8 cellular contexts compared by ENCODE assay signal in the genomic region with DNA sequence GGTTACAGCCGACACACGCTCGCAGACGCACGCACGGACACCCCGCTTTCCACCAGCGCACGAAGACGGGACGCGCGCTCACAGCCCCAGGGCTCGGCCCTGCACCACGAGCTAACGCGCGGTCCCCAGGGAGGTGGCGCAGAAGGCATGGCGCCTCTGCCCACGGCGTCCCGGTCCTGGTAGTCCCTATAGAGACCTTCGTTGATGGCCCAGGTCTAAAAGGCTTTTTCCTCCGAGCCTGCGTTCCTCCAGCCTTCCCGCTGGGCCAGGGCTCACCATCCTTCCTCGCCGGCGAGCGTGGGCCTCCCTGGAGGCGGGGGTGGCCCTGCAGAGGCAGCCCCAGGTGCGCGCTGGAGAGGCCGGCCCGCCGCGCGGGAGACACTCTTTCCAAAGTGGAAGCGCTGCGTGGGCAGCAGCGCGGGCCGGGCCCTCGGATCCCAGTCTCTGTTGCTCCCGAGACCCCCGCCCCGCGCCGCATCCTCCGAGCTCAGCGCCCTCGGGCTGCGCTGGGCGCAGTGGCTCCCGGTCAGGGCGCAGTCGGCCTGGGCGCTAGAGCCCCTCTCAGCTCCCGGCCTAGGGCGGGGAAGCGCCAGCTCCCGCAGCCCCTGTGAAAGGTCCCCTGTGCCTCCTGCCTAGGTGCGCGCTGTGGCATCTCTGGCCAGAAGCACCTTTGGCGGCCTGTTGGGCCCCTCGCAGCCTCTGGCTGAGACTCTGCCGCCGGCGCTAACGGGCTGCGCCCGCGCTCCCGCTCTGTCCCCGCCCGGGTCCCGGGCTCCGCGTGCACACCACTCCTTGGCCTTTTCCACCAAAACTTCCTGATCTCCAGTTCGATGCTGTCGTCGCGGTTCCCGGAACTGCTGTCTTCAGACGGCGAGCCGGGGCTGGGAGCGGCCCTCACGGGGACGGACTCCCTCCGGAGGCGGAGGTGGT. TPM values are rescaled to one million over a fixed set of nuclear protein-coding genes. Genes with fewer than 3 reads are reported as not detected.
A peak's percentile ranks its signal among the peaks of the same experiment; 100 is the strongest.
DNase-seq lines count a peak whose midpoint lies in the region; ATAC-seq, FAIRE-seq and TF ChIP-seq lines count a peak whose summit lies in the region.

No MANE protein-coding gene starts in this region.

- no peak for FAIRE-seq in GM12878 (lab: Jason Lieb, UNC)

- H3K27ac Mint-ChIP-seq in activated CD4-positive, alpha-beta T cell treated with anti-CD3 and anti-CD28 coated beads for 36 hours, result no peak overlapping the region
- no peak overlapping the region for H3K27ac Mint-ChIP-seq in HFFc6

- peaks cover 0 to 3% of the 10 kb centered on the region in 2 experiments; a peak in 1 of 4 replicates for H3K27me3 ChIP-seq in GM12878 (replicated peaks in 1 of 2; ENCODE audit: control insufficient read depth in 2 of 2, insufficient read depth in 2 of 2, low read length in 1 of 2)
- peaks cover 13% of the 10 kb centered on the region for H3K27me3 ChIP-seq in kidney epithelial cell (ENCODE audit: control insufficient read depth, insufficient read depth, low read length)

- no peak for TF ChIP-seq POLR2A in GM12878 (IDR thresholded peaks at IDR 0.05; ENCODE audit: low read depth, low read length)

- TF ChIP-seq CTCF in GM12878 (IDR thresholded peaks at IDR 0.05 in 2 of 3, conservative IDR thresholded peaks at IDR 0.05 in 1 of 3; ENCODE audit: control insufficient read depth in 2 of 3, extremely low read depth in 1 of 3, insufficient read depth in 1 of 3, low read depth in 3 of 3, low read length in 3 of 3) (no peak), kidney epithelial cell (IDR thresholded peaks at IDR 0.05; ENCODE audit: insufficient read depth, low read length, poor library complexity, severe bottlenecking) (no peak), HFFc6 (IDR thresholded peaks at IDR 0.05) (no peak)

- in situ Hi-C loops in GM12878 (cut with MboI), result no loop called here

- WGBS in GM12878 (ENCODE audit: insufficient coverage, insufficient replicate concordance, low lambda C conversion rate, missing lambda C conversion rate), result 35% methylated on average over 80 of the region's 93 CpGs

- RAD21 ChIA-PET in GM12878 (lab: Charles Lee; ENCODE audit: unreplicated experiment), result no interaction called here

- TF ChIP-seq RAD21 in GM12878 (IDR thresholded peaks at IDR 0.05; ENCODE audit: insufficient read depth, low read depth, low read length), result no peak

- H3K4me3 Mint-ChIP-seq in activated CD4-positive, alpha-beta T cell treated with anti-CD3 and anti-CD28 coated beads for 36 hours, result peak overlapping the region; percentile 52
- H3K4me3 Mint-ChIP-seq in HFFc6, result no peak overlapping the region

- ATAC-seq in activated CD4-positive, alpha-beta T cell treated with anti-CD3 and anti-CD28 coated beads for 36 hours, result peak; percentile 47
- ATAC-seq in GM12878, result no peak
- ATAC-seq in stimulated activated naive CD8-positive, alpha-beta T cell treated with anti-CD3 and anti-CD28 coated beads, Interleukin-15, Interleukin-2, amounts not matched to agents 100 U/mL and 50 U/mL, for 24 hours, result peak; percentile 14
- ATAC-seq in HG03159 (IDR thresholded peaks at IDR 0.05; ENCODE audit: unreplicated experiment), result no peak

- POLR2A ChIA-PET in activated CD4-positive, alpha-beta T cell treated with anti-CD3 and anti-CD28 coated beads for 36 hours (lab: Charles Lee), result interaction anchor here (0.6 kb wide), 1 partner anchor 541 kb away, joined by 4 read pairs; no protein-coding TSS in a partner anchor
- POLR2A ChIA-PET in GM12878 (lab: Charles Lee), result no interaction called here

- H3K9me3 ChIP-seq in GM12878 (replicated peaks; ENCODE audit: control insufficient read depth, insufficient read depth, low read length), result no peaks in the 10 kb centered on the region

- TF ChIP-seq EP300 in GM12878 (IDR thresholded peaks at IDR 0.05; ENCODE audit: borderline replicate concordance in 1 of 2, control insufficient read depth in 1 of 2, low read depth in 2 of 2, low read length in 2 of 2), result no peak

- no peak overlapping the region for H2AFZ ChIP-seq in GM12878 (ENCODE audit: control insufficient read depth, low read depth, low read length)

- H3K79me2 ChIP-seq in GM12878 (ENCODE audit: control insufficient read depth, insufficient read depth, low read length), result no peaks in the 10 kb centered on the region

- no peaks in the 10 kb centered on the region for H3K36me3 Mint-ChIP-seq in activated CD4-positive, alpha-beta T cell treated with anti-CD3 and anti-CD28 coated beads for 36 hours (ENCODE audit: low read depth)
- H3K36me3 Mint-ChIP-seq in HFFc6 (ENCODE audit: low read depth), result no peaks in the 10 kb centered on the region

- SMC1A ChIA-PET in GM12878 (lab: Charles Lee; ENCODE audit: uncharacterized antibody, unreplicated experiment), result no interaction called here

- H4K20me1 ChIP-seq in GM12878 (ENCODE audit: control insufficient read depth, insufficient read depth), result no peaks in the 10 kb centered on the region

- CTCF ChIA-PET in activated CD4-positive, alpha-beta T cell treated with anti-CD3 and anti-CD28 coated beads for 36 hours (lab: Charles Lee), result interaction anchor here (0.7 to 1.2 kb wide), 2 partner anchors 11 to 162 kb away, joined by 3 to 4 read pairs; no protein-coding TSS in a partner anchor
- CTCF ChIA-PET in GM12878 (lab: Yijun Ruan, JAX), result interaction anchor here (0.8 kb wide), 1 partner anchor 13 kb away, joined by 5 read pairs; no protein-coding TSS in a partner anchor

- H3K4me1 Mint-ChIP-seq in activated CD4-positive, alpha-beta T cell treated with anti-CD3 and anti-CD28 coated beads for 36 hours, result peaks cover 6% of the 10 kb centered on the region
- H3K4me1 Mint-ChIP-seq in HFFc6 (ENCODE audit: low read depth), result no peaks in the 10 kb centered on the region

- BruUV-seq in GM12878 (replicated peaks; lab: Mats Ljungman, UMichigan), result no TSS peak

- no peaks in the 10 kb centered on the region for H3K36me3 ChIP-seq in GM12878 (ENCODE audit: control insufficient read depth in 2 of 2, insufficient read depth in 2 of 2, low read length in 1 of 2)
- H3K36me3 ChIP-seq in kidney epithelial cell (ENCODE audit: control insufficient read depth, insufficient read depth, low read length), result no peaks in the 10 kb centered on the region

- no peak overlapping the region for H3K4me2 ChIP-seq in GM12878 (ENCODE audit: control insufficient read depth, insufficient read depth)

- H3K9me3 Mint-ChIP-seq in activated CD4-positive, alpha-beta T cell treated with anti-CD3 and anti-CD28 coated beads for 36 hours (ENCODE audit: low read depth), result no peaks in the 10 kb centered on the region
- peaks cover 6% of the 10 kb centered on the region; the same call in 1 of the 2 replicates for H3K9me3 Mint-ChIP-seq in HFFc6

- H3K27ac ChIP-seq in GM12878 (ENCODE audit: control insufficient read depth, insufficient read depth), result no peak overlapping the region

- no peaks in the 10 kb centered on the region for H3K4me1 ChIP-seq in GM12878 (ENCODE audit: control insufficient read depth, insufficient read depth, low read length)

- DNase-seq in activated CD4-positive, alpha-beta T cell treated with anti-CD3 and anti-CD28 coated beads for 36 hours, result peak; percentile 30
- no peak for DNase-seq in activated CD4-positive, alpha-beta T cell treated with anti-CD3 and anti-CD28 coated beads for 4 hours
- no peak for DNase-seq in GM12878 (ENCODE audit: low read depth, low spot score)
- no peak for DNase-seq in kidney epithelial cell (ENCODE audit: low read depth)
- peak; percentile 16 for DNase-seq in stimulated activated naive CD8-positive, alpha-beta T cell treated with anti-CD3 and anti-CD28 coated beads, Interleukin-15, Interleukin-2, amounts not matched to agents 100 U/mL and 50 U/mL, for 24 hours
- DNase-seq in HFFc6, result no peak
- no peak for DNase-seq in AG08396 (ENCODE audit: low spot score)

- intact Hi-C loops in activated CD4-positive, alpha-beta T cell treated with anti-CD3 and anti-CD28 coated beads for 36 hours (cut with DNase I, micrococcal nuclease), result no loop called here
- intact Hi-C loops in GM12878 (cut with micrococcal nuclease; ENCODE audit: unreplicated experiment), result no loop called here

- H3K9ac ChIP-seq in GM12878 (ENCODE audit: control insufficient read depth, insufficient read depth, low read length), result no peak overlapping the region

- no peak overlapping the region for H3K4me3 ChIP-seq in GM12878
- peak overlapping the region; percentile 31 for H3K4me3 ChIP-seq in kidney epithelial cell (ENCODE audit: low read depth, low read length)

- peaks cover 34% of the 10 kb centered on the region for H3K27me3 Mint-ChIP-seq in activated CD4-positive, alpha-beta T cell treated with anti-CD3 and anti-CD28 coated beads for 36 hours
- H3K27me3 Mint-ChIP-seq in HFFc6 (ENCODE audit: insufficient read depth), result peaks cover 12% of the 10 kb centered on the region

TF ChIP-seq in GM12878, 131 proteins besides CTCF, POLR2A, EP300 and RAD21 (continues in another document):
- TF ChIP-seq MXI1 (IDR thresholded peaks at IDR 0.05; ENCODE audit: low read depth, low read length) (no peak), HDAC6 (IDR thresholded peaks at IDR 0.05; ENCODE audit: unreplicated experiment) (peak; percentile 34), KDM1A (IDR thresholded peaks at IDR 0.05; ENCODE audit: borderline replicate concordance) (no peak)

RNA-seq across cellular contexts. Expression of a gene that starts 31.9 kb away (rescaled TPM):
- total RNA-seq in activated CD4-positive, alpha-beta T cell treated with anti-CD3 and anti-CD28 coated beads for 36 hours, result 10 to 100 TPM; 15.9 to 16.7 TPM
- 38.1 and 39.6 TPM in 2 replicates for total RNA-seq in GM12878 (2013; cell fraction: nucleolus; rRNA removed)
- total RNA-seq in GM12878 (2014; rRNA removed) (6.6 and 8.5 TPM in 2 replicates), GM12878 (2014; rRNA removed; fragmentation: Illumina TruSeq; extraction: Trizol) (10.7 and 11.4 TPM in 2 replicates), GM12878 (2021) (11.3 TPM in 2 replicates), kidney epithelial cell (6.1 and 7.0 TPM in 2 replicates)
- polyA plus RNA-seq in GM12878 (2011; ENCODE audit: low read depth), result 6.2 TPM
- polyA plus RNA-seq in GM12878 (2011; rRNA removed) (14.5 and 21.7 TPM in 2 replicates), GM12878 (2014; fragmentation: Illumina TruSeq; extraction: Trizol) (8.8 and 17.3 TPM in 2 replicates), GM12878 (2014; fragmentation: Nextera tagmentation; extraction: Ambion mirVana) (1 to 10 TPM; 1.2 to 1.9 TPM), GM12878 (2014; rRNA removed) (9.1 and 9.8 TPM in 2 replicates), GM12878 (2016; fragmentation: Nextera tagmentation; extraction: Ambion mirVana) (10 to 100 TPM; 16.0 to 16.8 TPM)
- 10.2 and 12.4 TPM in 2 replicates for polyA plus RNA-seq in GM12878 (2011; cell fraction: cytosol; rRNA removed)
- 11.6 and 14.5 TPM in 2 replicates for polyA plus RNA-seq in GM12878 (2011; cell fraction: nucleus; rRNA removed)
- polyA plus RNA-seq in GM12878 (2012), result 3.4 and 5.0 TPM in 2 replicates
- polyA minus RNA-seq in GM12878 (2011; rRNA and poly(A)+ RNA removed), result 15.5 and 25.5 TPM in 2 replicates
- polyA minus RNA-seq in GM12878 (2011; cell fraction: cytosol; rRNA and poly(A)+ RNA removed), result 4.3 and 7.8 TPM in 2 replicates
- polyA minus RNA-seq in GM12878 (2011; cell fraction: nucleus; rRNA and poly(A)+ RNA removed), result 25.5 and 39.2 TPM in 2 replicates
- 1 to 10 TPM; 4.7 to 7.1 (median 5.7) TPM for total RNA-seq in HFFc6 (2021; fragmentation: NEBNext Ultra II Directional; extraction: Animal tissue kit (Norgen Biotek cat#: 25700))

Comparison
In these comparisons a context has a peak if more than half of its experiments do, and no peak if none do; other contexts are left out.
1. DNase-seq: peak in activated CD4-positive, alpha-beta T cell treated with anti-CD3 and anti-CD28 coated beads for 36 hours (single experiment) and stimulated activated naive CD8-positive, alpha-beta T cell treated with anti-CD3 and anti-CD28 coated beads, Interleukin-15, Interleukin-2, amounts not matched to agents 100 U/mL and 50 U/mL, for 24 hours (single experiment); none in activated CD4-positive, alpha-beta T cell treated with anti-CD3 and anti-CD28 coated beads for 4 hours (0 of 2), GM12878 (single experiment), kidney epithelial cell (single experiment), HFFc6 (single experiment) and AG08396 (single experiment).
2. ATAC-seq: peak in activated CD4-positive, alpha-beta T cell treated with anti-CD3 and anti-CD28 coated beads for 36 hours (single experiment) and stimulated activated naive CD8-positive, alpha-beta T cell treated with anti-CD3 and anti-CD28 coated beads, Interleukin-15, Interleukin-2, amounts not matched to agents 100 U/mL and 50 U/mL, for 24 hours (single experiment); none in GM12878 (single experiment) and HG03159 (single experiment).